14 cellular contexts compared by ENCODE assay signal in the genomic region with DNA sequence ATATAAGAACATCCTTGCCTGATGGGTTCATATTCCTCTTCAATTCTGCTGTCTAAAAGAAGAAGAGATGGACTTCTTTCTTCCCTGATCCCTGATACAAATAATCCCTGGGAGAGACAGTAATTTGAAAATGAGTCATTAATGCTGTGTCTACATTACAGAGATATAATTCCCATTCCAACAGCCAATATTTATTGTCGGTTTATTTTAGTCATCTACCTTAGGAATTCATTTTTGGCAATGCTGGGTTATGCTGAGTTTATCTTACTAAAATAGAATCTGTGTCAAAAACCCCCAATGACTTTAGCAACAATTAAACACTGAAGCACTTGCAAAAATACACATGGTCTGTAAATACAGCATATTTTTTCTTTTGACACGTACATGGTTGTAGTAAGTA. TPM values are rescaled to one million over a fixed set of nuclear protein-coding genes. Genes with fewer than 3 reads are reported as not detected.
DNase-seq lines count a peak whose midpoint lies in the region; ATAC-seq and TF ChIP-seq lines count a peak whose summit lies in the region.
"Had no signal": no experiment of that assay in that cellular context is flagged by ENCODE, and none has a peak within 500 bp of the region (broad histone marks: within the 10 kb centered on the region; RNA-seq: fewer than 3 reads in every experiment).

No MANE protein-coding gene starts in this region.

- H3K27ac ChIP-seq in gastroesophageal sphincter: peak overlapping the region in 3 of 4 donors; percentile 30 to 59 (median 51)
- peak overlapping the region; percentile 56 for H3K27ac ChIP-seq in suprapubic skin
- H3K27ac ChIP-seq in dorsolateral prefrontal cortex: no peak overlapping the region
- H3K27ac ChIP-seq: PC-9 had no signal

- DNase-seq in GM04504 (ENCODE audit: low read depth) (peak; percentile 79), adipocyte (ENCODE audit: low read depth) (peak; percentile 61), suprapubic skin (ENCODE audit: low spot score in 2 of 2) (no peak), NCI-H146 (lab: John Stamatoyannopoulos, UW) (no peak), dorsolateral prefrontal cortex (no peak), HAP-1 (ENCODE audit: low spot score in 2 of 2) (no peak), GM10266 (ENCODE audit: extremely low spot score) (no peak)
- DNase-seq: naive B cell; NCI-H1105 treated with DMSO at 0.1 percent for 48 hours; NCI-H446 treated with DMSO at 0.1 percent for 48 hours; PC-9; stimulated activated naive CD8-positive, alpha-beta T cell treated with anti-CD3 and anti-CD28 coated beads, Interleukin-15, amount 100 ng/mL, for 72 hours had no signal

- no peak for TF ChIP-seq EP300 in gastroesophageal sphincter (IDR thresholded peaks at IDR 0.05)
- no peak for TF ChIP-seq EP300 in suprapubic skin (IDR thresholded peaks at IDR 0.05)

- in situ Hi-C loops in HAP-1 (cut with MboI; ENCODE audit: low sequenced_read_pairs): no loop called here

- WGBS in gastroesophageal sphincter (ENCODE audit: low coverage in 1 of 2), 2 donors: 9 to 30% methylated on average over 2 of the region's 2 CpGs
- 39% methylated on average over 2 of the region's 2 CpGs for WGBS in suprapubic skin

- H3K9ac ChIP-seq in adipocyte (ENCODE audit: low read length): peak overlapping the region; percentile 89

- intact Hi-C loops in dorsolateral prefrontal cortex (cut with DNase I): loop anchor here in 1 of 2 donors (10.0 kb wide), 1 partner anchor 188 kb away; a partner anchor contains a TSS

- no peaks in the 10 kb centered on the region for H3K27me3 ChIP-seq in adipocyte (replicated peaks; ENCODE audit: control insufficient read depth, insufficient read depth, low read length)
- H3K27me3 ChIP-seq in gastroesophageal sphincter: no peaks in the 10 kb centered on the region
- H3K27me3 ChIP-seq in suprapubic skin: no peaks in the 10 kb centered on the region
- H3K27me3 ChIP-seq in dorsolateral prefrontal cortex: no peaks in the 10 kb centered on the region
- H3K27me3 ChIP-seq in HAP-1 (ENCODE audit: low read depth): no peaks in the 10 kb centered on the region

- no peaks in the 10 kb centered on the region for H3K9me3 ChIP-seq in adipocyte (ENCODE audit: control insufficient read depth, low read length)
- H3K9me3 ChIP-seq in gastroesophageal sphincter: no peaks in the 10 kb centered on the region
- H3K9me3 ChIP-seq in suprapubic skin: no peaks in the 10 kb centered on the region
- H3K9me3 ChIP-seq in HAP-1: no peaks in the 10 kb centered on the region

- TF ChIP-seq CTCF in gastroesophageal sphincter (IDR thresholded peaks at IDR 0.05) (no peak), suprapubic skin (IDR thresholded peaks at IDR 0.05) (no peak), dorsolateral prefrontal cortex (IDR thresholded peaks at IDR 0.05 in 54 of 56, conservative IDR thresholded peaks at IDR 0.05 in 2 of 56; ENCODE audit: low read depth in 1 of 56, partially characterized antibody in 56 of 56) (no peak), GM10266 (IDR thresholded peaks at IDR 0.05; ENCODE audit: control insufficient read depth, insufficient read depth, low read depth, missing control alignments) (no peak)

- TF ChIP-seq POLR2A in gastroesophageal sphincter (IDR thresholded peaks at IDR 0.05) (no peak), suprapubic skin (IDR thresholded peaks at IDR 0.05) (no peak)

- H3K4me3 ChIP-seq in adipocyte (ENCODE audit: low read length) (peak overlapping the region; percentile 75), gastroesophageal sphincter (no peak overlapping the region), suprapubic skin (no peak overlapping the region), dorsolateral prefrontal cortex (no peak overlapping the region), HAP-1 (no peak overlapping the region)
- H3K4me3 ChIP-seq: PC-9 had no signal

- no peaks in the 10 kb centered on the region for H3K36me3 ChIP-seq in adipocyte (ENCODE audit: control insufficient read depth, insufficient read depth, low read length, severe bottlenecking)
- H3K36me3 ChIP-seq in gastroesophageal sphincter: no peaks in the 10 kb centered on the region
- H3K36me3 ChIP-seq in suprapubic skin: no peaks in the 10 kb centered on the region
- no peaks in the 10 kb centered on the region for H3K36me3 ChIP-seq in HAP-1 (replicated peaks)

- H3K4me1 ChIP-seq in adipocyte (ENCODE audit: control insufficient read depth, insufficient read depth, low read length) (peaks cover 69% of the 10 kb centered on the region), gastroesophageal sphincter (peaks cover 7 to 65% (median 14%) of the 10 kb centered on the region in 3 donors), suprapubic skin (peaks cover 6% of the 10 kb centered on the region), HAP-1 (no peaks in the 10 kb centered on the region)

- ATAC-seq in gastroesophageal sphincter: no peak
- ATAC-seq: sciatic nerve; stimulated activated naive CD8-positive, alpha-beta T cell treated with anti-CD3 and anti-CD28 coated beads, Interleukin-15, amount 100 ng/mL, for 72 hours had no signal

RNA-seq across cellular contexts. Expression of a gene that starts 23.9 kb away (rescaled TPM):
- 1 to 10 TPM in 2 of 4 donors, under 1 TPM in 2; 0.52 to 1.3 (median 1.0) TPM for total RNA-seq in gastroesophageal sphincter
- total RNA-seq in suprapubic skin: 1 to 10 TPM in 3 of 4 donors, not detected in 1; 1.0 to 2.0 (median 1.4) TPM
- total RNA-seq in dorsolateral prefrontal cortex: 1 to 10 TPM in 26 of 120 experiments, under 1 TPM in 78, not detected in 16; 0.22 to 3.0 (median 0.65) TPM
- total RNA-seq: PC-9 had no signal

Comparison
In these comparisons a context has a peak if more than half of its experiments do, and no peak if none do; other contexts are left out.
1. DNase-seq: peak in GM04504 (single experiment) and adipocyte (single experiment); none in suprapubic skin (0 of 2), NCI-H146 (single experiment), dorsolateral prefrontal cortex (0 of 10), HAP-1 (0 of 2) and GM10266 (single experiment).
2. H3K27ac ChIP-seq: peak in gastroesophageal sphincter (3 of 4) and suprapubic skin (single experiment); none in dorsolateral prefrontal cortex (0 of 59).